In the genomic region with DNA sequence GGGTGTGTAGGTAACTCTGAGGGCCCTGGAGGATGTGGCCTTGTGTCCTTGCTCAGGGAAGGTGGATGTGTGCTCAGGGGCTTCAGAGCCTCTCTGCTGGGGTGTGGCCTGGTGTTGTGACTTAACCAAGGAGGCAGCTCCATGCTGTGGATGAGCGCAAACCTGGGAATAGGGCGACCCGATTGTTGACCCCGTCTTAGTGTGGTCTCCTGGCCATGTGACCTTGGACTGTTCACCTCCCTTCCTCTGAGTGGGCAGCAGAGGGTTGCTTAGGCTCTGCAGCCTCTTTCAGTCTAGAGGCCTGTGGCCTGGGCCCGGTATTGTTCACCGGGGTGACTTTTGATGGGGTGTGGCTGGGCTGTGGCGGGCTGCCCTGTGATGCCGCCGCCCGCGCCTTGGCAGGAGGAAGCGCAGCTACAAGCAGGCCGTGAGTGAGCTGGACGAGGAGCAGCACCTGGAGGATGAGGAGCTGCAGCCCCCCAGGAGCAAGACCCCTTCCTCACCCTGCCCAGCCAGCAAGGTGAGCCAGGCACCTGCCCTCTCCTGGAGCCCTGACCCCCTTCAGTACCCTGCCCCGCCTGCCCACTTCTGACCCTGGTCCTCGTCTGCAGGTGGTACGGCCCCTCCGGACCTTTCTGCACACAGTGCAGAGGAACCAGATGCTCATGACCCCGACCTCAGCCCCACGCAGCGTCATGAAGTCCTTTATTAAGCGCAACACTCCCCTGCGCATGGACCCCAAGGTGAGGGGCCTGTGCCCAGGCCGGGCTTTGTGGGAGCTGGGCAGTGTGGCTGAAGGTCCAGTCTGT, we compare ENCODE assay signal across 22 cellular contexts. TPM values are rescaled to one million over a fixed set of nuclear protein-coding genes. Genes with fewer than 3 reads are reported as not detected.
"Had no signal": no experiment of that assay in that cellular context is flagged by ENCODE, and none has a peak within 500 bp of the region (broad histone marks: within the 10 kb centered on the region; RNA-seq: fewer than 3 reads in every experiment).

No MANE protein-coding gene starts in this region.

- H3K27me3 ChIP-seq: esophagus squamous epithelium, neutrophil, upper lobe of left lung had no signal

- H3K4me3 Mint-ChIP-seq: activated CD8-positive, alpha-beta T cell treated with anti-CD3 and anti-CD28 coated beads for 36 hours; activated naive CD4-positive, alpha-beta T cell treated with anti-CD3 and anti-CD28 coated beads, Interleukin-2, amount 10 ng/mL, durations not matched to agents 7 days and 5 days; activated T-helper 17 cell treated with anti-CD3 and anti-CD28 coated beads, Interleukin-2, amount 50 U/mL, for 72 hours; natural killer cell; T-helper 2 cell treated with Interferon-gamma antibody and Interleukin-4, amounts not matched to agents 5 μg/mL and 100 μg/mL, for 36 hours had no signal

- FAIRE-seq: endothelial cell of umbilical vein, kidney had no signal

- H3K9me3 Mint-ChIP-seq: activated CD8-positive, alpha-beta T cell treated with anti-CD3 and anti-CD28 coated beads for 36 hours; activated naive CD4-positive, alpha-beta T cell treated with anti-CD3 and anti-CD28 coated beads, Interleukin-2, amount 10 ng/mL, durations not matched to agents 7 days and 5 days; activated T-helper 17 cell treated with anti-CD3 and anti-CD28 coated beads, Interleukin-2, amount 50 U/mL, for 72 hours; natural killer cell; T-helper 2 cell treated with Interferon-gamma antibody and Interleukin-4, amounts not matched to agents 5 μg/mL and 100 μg/mL, for 36 hours had no signal

- H3K36me3 Mint-ChIP-seq: natural killer cell had no signal

- H3K4me1 Mint-ChIP-seq: activated naive CD4-positive, alpha-beta T cell treated with anti-CD3 and anti-CD28 coated beads, Interleukin-2, amount 10 ng/mL, durations not matched to agents 7 days and 5 days; activated T-helper 17 cell treated with anti-CD3 and anti-CD28 coated beads, Interleukin-2, amount 50 U/mL, for 72 hours; natural killer cell had no signal

- H3K27me3 Mint-ChIP-seq: activated CD8-positive, alpha-beta T cell treated with anti-CD3 and anti-CD28 coated beads for 36 hours; activated naive CD4-positive, alpha-beta T cell treated with anti-CD3 and anti-CD28 coated beads, Interleukin-2, amount 10 ng/mL, durations not matched to agents 7 days and 5 days; activated T-helper 17 cell treated with anti-CD3 and anti-CD28 coated beads, Interleukin-2, amount 50 U/mL, for 72 hours had no signal

- ATAC-seq: activated CD4-positive, CD25-positive, alpha-beta regulatory T cell treated with anti-CD3 and anti-CD28 coated beads, Interleukin-2, amount 50 U/mL, for 24 hours; activated CD8-positive, alpha-beta T cell treated with anti-CD3 and anti-CD28 coated beads for 36 hours; activated T-helper 17 cell treated with anti-CD3 and anti-CD28 coated beads, Interleukin-2, amount 50 U/mL, for 72 hours; natural killer cell had no signal

- H3K9me3 ChIP-seq: esophagus squamous epithelium, neutrophil, upper lobe of left lung had no signal

- H3K27ac ChIP-seq: coronary artery, neutrophil, skin epidermis, upper lobe of left lung had no signal

- H3K4me1 ChIP-seq: upper lobe of left lung had no signal

- H3K4me3 ChIP-seq: coronary artery, esophagus squamous epithelium, skin epidermis, upper lobe of left lung had no signal

- H3K27ac Mint-ChIP-seq: activated CD8-positive, alpha-beta T cell treated with anti-CD3 and anti-CD28 coated beads for 36 hours; activated naive CD4-positive, alpha-beta T cell treated with anti-CD3 and anti-CD28 coated beads, Interleukin-2, amount 10 ng/mL, durations not matched to agents 7 days and 5 days; activated T-helper 17 cell treated with anti-CD3 and anti-CD28 coated beads, Interleukin-2, amount 50 U/mL, for 72 hours; natural killer cell; T-helper 2 cell treated with Interferon-gamma antibody and Interleukin-4, amounts not matched to agents 5 μg/mL and 100 μg/mL, for 36 hours had no signal

- DNase-seq: activated CD8-positive, alpha-beta T cell treated with anti-CD3 and anti-CD28 coated beads for 36 hours; activated naive CD4-positive, alpha-beta T cell treated with anti-CD3 and anti-CD28 coated beads, Interleukin-2, amount 10 ng/mL, durations not matched to agents 7 days and 5 days; caudate nucleus; esophagus squamous epithelium; hippocampal formation; kidney; mesenchymal stem cell; natural killer cell; stimulated activated CD4-positive, alpha-beta T cell treated with anti-CD3 and anti-CD28 coated beads, Interleukin-4, amount 100 ng/mL, for 24 hours; stimulated activated naive CD4-positive, alpha-beta T cell treated with Interleukin-2 at 50 U/mL for 16 hours; upper lobe of left lung had no signal

RNA-seq across cellular contexts. Expression of a gene that starts 49.5 kb away (rescaled TPM):
- total RNA-seq: activated CD8-positive, alpha-beta T cell treated with anti-CD3 and anti-CD28 coated beads for 36 hours; activated T-helper 17 cell treated with anti-CD3 and anti-CD28 coated beads, Interleukin-2, amount 50 U/mL, for 72 hours; endothelial cell of umbilical vein; esophagus squamous epithelium; fibroblast of villous mesenchyme; glomerular endothelial cell; kidney; liver; natural killer cell; right cardiac atrium; upper lobe of left lung had no signal
- polyA plus RNA-seq: endothelial cell of umbilical vein, liver, right cardiac atrium had no signal
